Comparison of ENCODE assay signal across 23 cellular contexts in the genomic region with DNA sequence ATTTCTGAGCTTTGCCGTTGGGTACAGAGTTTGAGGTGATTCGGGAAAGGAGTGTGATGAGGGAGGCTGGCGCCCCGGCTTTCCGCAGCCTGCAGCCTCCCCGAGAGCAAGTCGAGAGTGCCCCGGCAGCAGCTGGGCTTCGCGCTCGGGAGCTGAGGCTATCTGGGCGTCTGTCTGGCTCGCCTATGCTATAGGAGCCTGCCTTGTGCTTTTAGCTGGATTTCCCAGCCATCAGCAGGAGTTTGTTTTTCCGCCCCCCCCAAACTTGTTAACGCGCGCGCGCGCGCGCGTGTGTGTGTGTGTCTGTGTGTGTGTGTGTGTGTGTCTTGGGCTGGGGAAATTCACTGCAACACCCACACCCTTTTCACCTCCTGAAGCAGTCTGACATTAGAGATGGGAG. TPM values are rescaled to one million over a fixed set of nuclear protein-coding genes. Genes with fewer than 3 reads are reported as not detected.
DNase-seq lines count a peak whose midpoint lies in the region; ATAC-seq, FAIRE-seq and TF ChIP-seq lines count a peak whose summit lies in the region.
"Had no signal": no experiment of that assay in that cellular context is flagged by ENCODE, and none has a peak within 500 bp of the region (broad histone marks: within the 10 kb centered on the region; RNA-seq: fewer than 3 reads in every experiment).

No MANE protein-coding gene starts in this region.

- H3K4me2 ChIP-seq in A549, result peak overlapping the region; percentile 17; the same call in 1 of the 3 replicates
- H3K4me2 ChIP-seq: BLaER1 had no signal

- intact Hi-C loops in Caco-2 (cut with micrococcal nuclease; ENCODE audit: unreplicated experiment), result loop anchor here (10.0 kb wide), 1 partner anchor 127 kb away; no protein-coding TSS in a partner anchor

- CTCF ChIA-PET in A549 (lab: Yijun Ruan, JAX), result interaction anchor here (0.6 to 1.3 kb wide), 3 partner anchors 11 to 371 kb away, joined by 3 to 4 read pairs (median 3); no protein-coding TSS in a partner anchor
- CTCF ChIA-PET in Caco-2 (lab: Charles Lee), result interaction anchor here (1.2 kb wide), 1 partner anchor 109 kb away, joined by 3 read pairs; no protein-coding TSS in a partner anchor

- TF ChIP-seq EP300 in A549 (IDR thresholded peaks at IDR 0.05), result no peak

- H3K4me3 ChIP-seq in A549 (no peak overlapping the region), Caco-2 (ENCODE audit: low read depth, low read length) (peak overlapping the region; percentile 33)
- H3K4me3 ChIP-seq: BLaER1, gastrocnemius medialis, ovary had no signal

- H3K9me3 Mint-ChIP-seq in Caco-2 (ENCODE audit: unreplicated experiment), result no peaks in the 10 kb centered on the region
- H3K9me3 Mint-ChIP-seq in mesothelial cell of epicardium, result peaks cover 11% of the 10 kb centered on the region

- FAIRE-seq in A549 (lab: Jason Lieb, UNC), result no peak
- FAIRE-seq: colon, kidney had no signal

- BruUV-seq in Caco-2 (replicated peaks; lab: Mats Ljungman, UMichigan), result no TSS peak

- 0% methylated on average over 15 of the region's 23 CpGs for WGBS in A549 (ENCODE audit: missing lambda C conversion rate)

- ATAC-seq in A549 (no peak), GM18870 (IDR thresholded peaks at IDR 0.05; ENCODE audit: unreplicated experiment) (no peak), GM18511 (IDR thresholded peaks at IDR 0.05; ENCODE audit: unreplicated experiment) (no peak)
- ATAC-seq: gastrocnemius medialis, HCT116 had no signal

- H3K36me3 Mint-ChIP-seq in Caco-2 (ENCODE audit: insufficient read depth, unreplicated experiment), result no peaks in the 10 kb centered on the region
- no peaks in the 10 kb centered on the region for H3K36me3 Mint-ChIP-seq in mesothelial cell of epicardium

- peaks cover 17% of the 10 kb centered on the region for H3K27me3 Mint-ChIP-seq in Caco-2 (ENCODE audit: insufficient read depth, unreplicated experiment)
- peaks cover 98% of the 10 kb centered on the region for H3K27me3 Mint-ChIP-seq in mesothelial cell of epicardium (ENCODE audit: low read depth)

- no peak overlapping the region for H3K27ac ChIP-seq in A549
- H3K27ac ChIP-seq: ascending aorta, BLaER1, epithelial cell of prostate, gastrocnemius medialis, ovary, tibial nerve had no signal

- no peak for TF ChIP-seq POLR2A in A549 (IDR thresholded peaks at IDR 0.05; ENCODE audit: low read length)

- H3K4me3 Mint-ChIP-seq in Caco-2 (ENCODE audit: unreplicated experiment) (peak overlapping the region; percentile 69), mesothelial cell of epicardium (peak overlapping the region; percentile 46)

- no peaks in the 10 kb centered on the region for H3K36me3 ChIP-seq in Caco-2 (ENCODE audit: control insufficient read depth, insufficient read depth, low read length)
- H3K36me3 ChIP-seq: ascending aorta, BLaER1, gastrocnemius medialis, ovary, tibial nerve had no signal

- DNase-seq in A549 (ENCODE audit: low read depth in 1 of 2, low spot score in 1 of 2) (no peak), Caco-2 (peak in 1 of 2 experiments; percentile 9), ecto neural progenitor cell (ENCODE audit: low spot score) (peak; percentile 49), mesothelial cell of epicardium (ENCODE audit: low spot score in 2 of 2, unreplicated experiment in 2 of 2) (no peak), NK-92 (lab: John Stamatoyannopoulos, UW; ENCODE audit: unreplicated experiment) (no peak), kidney tubule cell (ENCODE audit: low spot score) (no peak)
- DNase-seq: activated CD4-positive, alpha-beta T cell treated with anti-CD3 and anti-CD28 coated beads, Interleukin-2, amount 50 U/mL, for 48 hours; DMS 273 treated with DMSO at 0.1 percent for 48 hours; gastrocnemius medialis; midbrain; NCI-H2029 treated with DMSO at 0.1 percent for 48 hours; NCI-H526 treated with DMSO at 0.1 percent for 48 hours; ovary had no signal

- H3K27me3 ChIP-seq in Caco-2 (replicated peaks; ENCODE audit: control insufficient read depth, insufficient read depth, low read length), result no peaks in the 10 kb centered on the region
- H3K27me3 ChIP-seq: ovary had no signal

- TF ChIP-seq RAD21 in A549 (conservative IDR thresholded peaks at IDR 0.05 in 1 of 2, IDR thresholded peaks at IDR 0.05 in 1 of 2), result no peak

- H3K9me3 ChIP-seq in A549 (no peaks in the 10 kb centered on the region), Caco-2 (no peaks in the 10 kb centered on the region)
- H3K9me3 ChIP-seq: ascending aorta, gastrocnemius medialis, ovary, tibial nerve had no signal

- TF ChIP-seq CTCF in A549 (IDR thresholded peaks at IDR 0.05) (no peak), Caco-2 (IDR thresholded peaks at IDR 0.05; ENCODE audit: insufficient read depth in 1 of 2, low read depth in 1 of 2, low read length in 1 of 2, severe bottlenecking in 1 of 2, unreplicated experiment in 1 of 2) (no peak), mesothelial cell of epicardium (IDR thresholded peaks at IDR 0.05; ENCODE audit: unreplicated experiment) (no peak)

- H3K4me1 ChIP-seq in A549 (no peaks in the 10 kb centered on the region), Caco-2 (no peaks in the 10 kb centered on the region)
- H3K4me1 ChIP-seq: BLaER1, gastrocnemius medialis had no signal

- H3K27ac Mint-ChIP-seq in Caco-2 (ENCODE audit: unreplicated experiment), result no peak overlapping the region
- H3K27ac Mint-ChIP-seq in mesothelial cell of epicardium, result no peak overlapping the region

- POLR2A ChIA-PET in A549 (lab: Yijun Ruan, JAX), result no interaction called here
- POLR2A ChIA-PET in Caco-2 (lab: Charles Lee), result no interaction called here

- peaks cover 9% of the 10 kb centered on the region for H3K4me1 Mint-ChIP-seq in Caco-2 (ENCODE audit: low read depth, unreplicated experiment)
- H3K4me1 Mint-ChIP-seq in mesothelial cell of epicardium, result peaks cover 9% of the 10 kb centered on the region

TF ChIP-seq in A549, 52 proteins besides CTCF, POLR2A, EP300 and RAD21:
- TF ChIP-seq SMC3 (IDR thresholded peaks at IDR 0.05) (no peak), KDM5A (IDR thresholded peaks at IDR 0.05) (no peak), HOXA7 (CRISPR knock-in tag; IDR thresholded peaks at IDR 0.05) (no peak), HOXB13 (CRISPR knock-in tag; IDR thresholded peaks at IDR 0.05; ENCODE audit: low read depth) (no peak)
- TF ChIP-seq, protein P1, sequence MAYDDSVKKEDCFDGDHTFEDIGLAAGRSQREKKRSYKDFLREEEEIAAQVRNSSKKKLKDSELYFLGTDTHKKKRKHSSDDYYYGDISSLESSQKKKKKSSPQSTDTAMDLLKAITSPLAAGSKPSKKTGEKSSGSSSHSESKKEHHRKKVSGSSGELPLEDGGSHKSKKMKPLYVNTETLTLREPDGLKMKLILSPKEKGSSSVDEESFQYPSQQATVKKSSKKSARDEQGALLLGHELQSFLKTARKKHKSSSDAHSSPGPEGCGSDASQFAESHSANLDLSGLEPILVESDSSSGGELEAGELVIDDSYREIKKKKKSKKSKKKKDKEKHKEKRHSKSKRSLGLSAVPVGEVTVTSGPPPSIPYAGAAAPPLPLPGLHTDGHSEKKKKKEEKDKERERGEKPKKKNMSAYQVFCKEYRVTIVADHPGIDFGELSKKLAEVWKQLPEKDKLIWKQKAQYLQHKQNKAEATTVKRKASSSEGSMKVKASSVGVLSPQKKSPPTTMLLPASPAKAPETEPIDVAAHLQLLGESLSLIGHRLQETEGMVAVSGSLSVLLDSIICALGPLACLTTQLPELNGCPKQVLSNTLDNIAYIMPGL (CRISPR knock-in tag; IDR thresholded peaks at IDR 0.05; ENCODE audit: borderline replicate concordance), result no peak
- TF ChIP-seq, protein P2, sequence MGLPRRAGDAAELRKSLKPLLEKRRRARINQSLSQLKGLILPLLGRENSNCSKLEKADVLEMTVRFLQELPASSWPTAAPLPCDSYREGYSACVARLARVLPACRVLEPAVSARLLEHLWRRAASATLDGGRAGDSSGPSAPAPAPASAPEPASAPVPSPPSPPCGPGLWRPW (IDR thresholded peaks at IDR 0.05), result no peak

RNA-seq across cellular contexts. Expression of a gene that starts 0.8 kb away (rescaled TPM):
- polyA plus RNA-seq in A549 (2011; rRNA removed) (not detected in 2 replicates), A549 (2017; fragmentation: RNase III; extraction: RNeasy Plus Mini Kit Qiagen cat#74134 plus additional on column Dnase treatment) (not detected in 3 replicates)
- polyA plus RNA-seq in A549 (2012; cell fraction: cytosol; rRNA removed), result not detected in 2 replicates
- polyA plus RNA-seq in A549 (2012; cell fraction: nucleus; rRNA removed), result not detected in 2 replicates
- not detected in 2 replicates for polyA minus RNA-seq in A549 (2011; rRNA and poly(A)+ RNA removed)
- total RNA-seq in Caco-2 (2022) (2.5 and 3.7 TPM in 2 replicates), mesothelial cell of epicardium (0.04 to 0.07 TPM (median 0.05 TPM) in 3 replicates)
- total RNA-seq: ascending aorta, gastrocnemius medialis, kidney, skeletal muscle tissue, tibial nerve had no signal
- polyA plus RNA-seq: ovary had no signal
